Comparison of ENCODE assay signal across 6 cellular contexts in genomic region chr17:48546187-48546923, GRCh38. TPM values are rescaled to one million over a fixed set of nuclear protein-coding genes. Genes with fewer than 3 reads are reported as not detected.
DNase-seq lines count a peak whose midpoint lies in the region; ATAC-seq lines count a peak whose summit lies in the region.

No MANE protein-coding gene starts in this region.

- H3K27ac Mint-ChIP-seq in T-helper 2 cell treated with Interferon-gamma antibody and Interleukin-4, amounts not matched to agents 5 μg/mL and 100 μg/mL, for 36 hours: peak overlapping the region; percentile 88
- H3K27ac Mint-ChIP-seq in stimulated activated naive CD8-positive, alpha-beta T cell treated with anti-CD3 and anti-CD28 coated beads, Interleukin-15, amount 100 ng/mL, for 72 hours: no peak overlapping the region

- H3K27me3 Mint-ChIP-seq in T-helper 2 cell treated with Interferon-gamma antibody and Interleukin-4, amounts not matched to agents 5 μg/mL and 100 μg/mL, for 36 hours (ENCODE audit: low read depth): peaks cover 8% of the 10 kb centered on the region
- peaks cover 55% of the 10 kb centered on the region for H3K27me3 Mint-ChIP-seq in stimulated activated naive CD8-positive, alpha-beta T cell treated with anti-CD3 and anti-CD28 coated beads, Interleukin-15, amount 100 ng/mL, for 72 hours

- ATAC-seq in stimulated activated naive CD8-positive, alpha-beta T cell treated with anti-CD3 and anti-CD28 coated beads, Interleukin-15, amount 100 ng/mL, for 72 hours: no peak
- ATAC-seq in HG02884 (IDR thresholded peaks at IDR 0.05; ENCODE audit: unreplicated experiment): no peak

- H3K36me3 ChIP-seq in esophagus (ENCODE audit: control insufficient read depth in 2 of 2, insufficient read depth in 2 of 2, low read length in 1 of 2): peaks cover 0 to 6% of the 10 kb centered on the region in 2 donors

- H3K4me3 ChIP-seq in esophagus (ENCODE audit: low read depth in 1 of 2, low read length in 2 of 2): peak overlapping the region in 1 of 2 donors; percentile 17

- peaks cover 46% of the 10 kb centered on the region for H3K4me1 Mint-ChIP-seq in T-helper 2 cell treated with Interferon-gamma antibody and Interleukin-4, amounts not matched to agents 5 μg/mL and 100 μg/mL, for 36 hours (ENCODE audit: low read depth)
- H3K4me1 Mint-ChIP-seq in stimulated activated naive CD8-positive, alpha-beta T cell treated with anti-CD3 and anti-CD28 coated beads, Interleukin-15, amount 100 ng/mL, for 72 hours: peaks cover 49% of the 10 kb centered on the region

- DNase-seq in T-helper 2 cell treated with Interferon-gamma antibody and Interleukin-4, amounts not matched to agents 5 μg/mL and 100 μg/mL, for 36 hours (ENCODE audit: low spot score): no peak
- DNase-seq in T-helper 2 cell (no peak), NCI-H1436 (lab: John Stamatoyannopoulos, UW) (no peak)
- no peak for DNase-seq in stimulated activated naive CD8-positive, alpha-beta T cell treated with anti-CD3 and anti-CD28 coated beads, Interleukin-15, amount 100 ng/mL, for 72 hours

- peaks cover 24% of the 10 kb centered on the region for H3K36me3 Mint-ChIP-seq in T-helper 2 cell treated with Interferon-gamma antibody and Interleukin-4, amounts not matched to agents 5 μg/mL and 100 μg/mL, for 36 hours (ENCODE audit: low read depth)

- no peaks in the 10 kb centered on the region for H3K4me1 ChIP-seq in esophagus (ENCODE audit: control insufficient read depth in 2 of 2, insufficient read depth in 2 of 2, low read length in 1 of 2)

- peak overlapping the region; percentile 88 to 90 for H3K27ac ChIP-seq in esophagus (ENCODE audit: low read depth in 2 of 2, low read length in 1 of 2)

- H3K4me3 Mint-ChIP-seq in T-helper 2 cell treated with Interferon-gamma antibody and Interleukin-4, amounts not matched to agents 5 μg/mL and 100 μg/mL, for 36 hours: peak overlapping the region; percentile 69
- H3K4me3 Mint-ChIP-seq in stimulated activated naive CD8-positive, alpha-beta T cell treated with anti-CD3 and anti-CD28 coated beads, Interleukin-15, amount 100 ng/mL, for 72 hours: peak overlapping the region; percentile 39 to 66

- H3K27me3 ChIP-seq in esophagus (ENCODE audit: control insufficient read depth in 1 of 2, insufficient read depth in 2 of 2, low read length in 2 of 2): no peaks in the 10 kb centered on the region

- H3K9me3 ChIP-seq in esophagus (ENCODE audit: control insufficient read depth in 2 of 2, insufficient read depth in 1 of 2, low read depth in 1 of 2, low read length in 1 of 2): no peaks in the 10 kb centered on the region

- H3K9me3 Mint-ChIP-seq in T-helper 2 cell treated with Interferon-gamma antibody and Interleukin-4, amounts not matched to agents 5 μg/mL and 100 μg/mL, for 36 hours: no peaks in the 10 kb centered on the region
- H3K9me3 Mint-ChIP-seq in stimulated activated naive CD8-positive, alpha-beta T cell treated with anti-CD3 and anti-CD28 coated beads, Interleukin-15, amount 100 ng/mL, for 72 hours: no peaks in the 10 kb centered on the region

- 31 to 38% methylated on average over 10 of the region's 10 CpGs for WGBS in esophagus, 2 donors

RNA-seq across cellular contexts. Expression of gene HOXB2, which starts 1.4 kb away (rescaled TPM):
- polyA plus RNA-seq in esophagus: 10 to 100 TPM; 11.3 to 18.9 TPM

RNA-seq across cellular contexts. Expression of gene HOXB1, which starts 15.5 kb away (rescaled TPM):
- polyA plus RNA-seq in esophagus: 1 to 10 TPM in 1 of 2 donors, under 1 TPM in 1; 0.29 to 1.0 TPM

RNA-seq across cellular contexts. Expression of gene HOXB4, which starts 31.8 kb away (rescaled TPM):
- 1 to 10 TPM; 1.8 to 4.2 TPM for polyA plus RNA-seq in esophagus

RNA-seq across cellular contexts. Expression of gene HOXB3, which starts 43.7 kb away (rescaled TPM):
- 10 to 100 TPM in 1 of 2 donors, 1 to 10 TPM in 1; 6.3 to 12.7 TPM for polyA plus RNA-seq in esophagus

RNA-seq across cellular contexts. Expression of gene HOXB5, which starts 47.2 kb away (rescaled TPM):
- polyA plus RNA-seq in esophagus: under 1 TPM; 0.09 to 0.10 TPM
